Comparison of ENCODE assay signal across 8 cellular contexts in genomic region chr1:231806623-231807470, GRCh38.
DNase-seq lines count a peak whose midpoint lies in the region; ATAC-seq and TF ChIP-seq lines count a peak whose summit lies in the region.

No MANE protein-coding gene starts in this region.

- H3K4me3 ChIP-seq in WI38 (ENCODE audit: low read depth, low read length) (no peak overlapping the region), fibroblast of pulmonary artery (replicated peaks; ENCODE audit: low read depth, low read length) (no peak overlapping the region)

- ATAC-seq in HG02623 (IDR thresholded peaks at IDR 0.05; ENCODE audit: unreplicated experiment): peak; percentile 79
- ATAC-seq in GM18520 (IDR thresholded peaks at IDR 0.05; ENCODE audit: unreplicated experiment): no peak

- TF ChIP-seq CTCF in WI38 (IDR thresholded peaks at IDR 0.05; ENCODE audit: low read depth, low read length) (peak; percentile 53), fibroblast of pulmonary artery (IDR thresholded peaks at IDR 0.05; ENCODE audit: low read length, missing control alignments) (peak; percentile 64)

- DNase-seq in activated naive CD4-positive, alpha-beta T cell treated with Interleukin-2 at 50 U/mL for 16 hours: peak; percentile 2
- no peak for DNase-seq in activated naive CD4-positive, alpha-beta T cell (lab: John Stamatoyannopoulos, UW)
- DNase-seq in NCI-H146 treated with DMSO at 0.1 percent for 48 hours (lab: John Stamatoyannopoulos, UW; ENCODE audit: unreplicated experiment) (peak; percentile 54), fibroblast of pulmonary artery (ENCODE audit: low read depth) (peak; percentile 50), nucleus accumbens (lab: John Stamatoyannopoulos, UW) (peak in 41 of 56 donors; percentile 2 to 70 (median 22))

Comparison
In these comparisons a context has a peak if more than half of its experiments do, and no peak if none do; other contexts are left out.
1. DNase-seq: peak in activated naive CD4-positive, alpha-beta T cell treated with Interleukin-2 at 50 U/mL for 16 hours (single experiment), NCI-H146 treated with DMSO at 0.1 percent for 48 hours (single experiment), fibroblast of pulmonary artery (single experiment) and nucleus accumbens (41 of 56); none in activated naive CD4-positive, alpha-beta T cell (0 of 4).